In genomic region chr20:50582591-50583234, GRCh38 we compare ENCODE assay signal across 1 cellular context.
TF ChIP-seq lines count a peak whose summit lies in the region.

No MANE protein-coding gene starts in this region.

TF ChIP-seq in K562, 482 proteins besides CTCF, POLR2A, EP300 and RAD21 (continued from another document):
- 0 out of 6 replicates have a peak, but pooled peaks of 1 of the 3 experiments have one; percentile 9 for TF ChIP-seq ZBTB11 (CRISPR knock-in tag; IDR thresholded peaks at IDR 0.05)
- TF ChIP-seq RBM22 (IDR thresholded peaks at IDR 0.05; ENCODE audit: low read depth, low read length, poor library complexity, severe bottlenecking) = peak; percentile 89
- TF ChIP-seq ILF3 (IDR thresholded peaks at IDR 0.05; ENCODE audit: borderline replicate concordance) = no peak
- no peak for TF ChIP-seq BRD9 (IDR thresholded peaks at IDR 0.05; ENCODE audit: low read depth, partially characterized antibody)
- peak; percentile 53; the same call in 1 of the 2 replicates for TF ChIP-seq ZBTB33 (CRISPR knock-in tag; IDR thresholded peaks at IDR 0.05)
- no peak for TF ChIP-seq CREBBP (IDR thresholded peaks at IDR 0.05; ENCODE audit: low read depth, low read length)
- TF ChIP-seq RREB1 (CRISPR knock-in tag; IDR thresholded peaks at IDR 0.05) = no peak
